Comparison of ENCODE assay signal across 17 cellular contexts in genomic region chr11:88553204-88553603, GRCh38.
A peak's percentile ranks its signal among the peaks of the same experiment; 100 is the strongest.
DNase-seq lines count a peak whose midpoint lies in the region; ATAC-seq and TF ChIP-seq lines count a peak whose summit lies in the region.
"Had no signal": no experiment of that assay in that cellular context is flagged by ENCODE, and none has a peak within 500 bp of the region (broad histone marks: within the 10 kb centered on the region; RNA-seq: fewer than 3 reads in every experiment).

No MANE protein-coding gene starts in this region.

- no peaks in the 10 kb centered on the region for H4K20me1 ChIP-seq in PC-3 (ENCODE audit: low read length)

- H3K27ac ChIP-seq in PC-3 (ENCODE audit: low read length): peak overlapping the region; percentile 96
- H3K27ac ChIP-seq: esophagus squamous epithelium, heart left ventricle, KMS-11 had no signal

- CTCF ChIA-PET in PC-3 (lab: Charles Lee): no interaction called here

- H3K4me3 ChIP-seq in PC-3 (ENCODE audit: low read length): no peak overlapping the region
- H3K4me3 ChIP-seq in fibroblast of pulmonary artery (replicated peaks; ENCODE audit: low read depth, low read length): no peak overlapping the region
- H3K4me3 ChIP-seq in skeletal muscle cell (ENCODE audit: low read depth, low read length): no peak overlapping the region
- H3K4me3 ChIP-seq: esophagus squamous epithelium, heart left ventricle had no signal

- no peaks in the 10 kb centered on the region for H3K36me3 ChIP-seq in PC-3 (ENCODE audit: low read depth, low read length)
- H3K36me3 ChIP-seq: esophagus squamous epithelium, heart left ventricle had no signal

- intact Hi-C loops in PC-3 (cut with micrococcal nuclease): loop anchor here (10.0 kb wide), 1 partner anchor 1062 kb away; no protein-coding TSS in a partner anchor

- no peaks in the 10 kb centered on the region for H3K9me2 ChIP-seq in PC-3 (replicated peaks; ENCODE audit: low read length)

- H3K9me3 ChIP-seq in PC-3 (ENCODE audit: low read length): no peaks in the 10 kb centered on the region
- H3K9me3 ChIP-seq: esophagus squamous epithelium, heart left ventricle had no signal

- H3F3A ChIP-seq in PC-3 (ENCODE audit: low read length, unreplicated experiment): peaks cover 15% of the 10 kb centered on the region

- H3K4me2 ChIP-seq in PC-3 (ENCODE audit: low read length): no peak overlapping the region
- H3K4me2 ChIP-seq: KMS-11 had no signal

- BruUV-seq in PC-3 (replicated peaks; lab: Mats Ljungman, UMichigan): no TSS peak

- H3K79me2 ChIP-seq in PC-3 (ENCODE audit: low read length): no peaks in the 10 kb centered on the region

- DNase-seq in Daoy (ENCODE audit: low read depth): peak; percentile 15
- DNase-seq in PC-3: no peak
- peak; percentile 19 for DNase-seq in fibroblast of pulmonary artery (ENCODE audit: low read depth)
- DNase-seq in skeletal muscle cell (ENCODE audit: low read depth): peak; percentile 30
- no peak for DNase-seq in HuH-7.5 (ENCODE audit: low spot score)
- DNase-seq: activated CD8-positive, alpha-beta T cell treated with anti-CD3 and anti-CD28 coated beads, Interleukin-2, amount 10 ng/mL, durations not matched to agents 7 days and 5 days; activated gamma-delta T cell treated with Interleukin-2 at 50 U/mL for 16 hours; activated naive CD8-positive, alpha-beta T cell treated with anti-CD3 and anti-CD28 coated beads, Interleukin-2, amount 50 U/mL, for 24 hours; esophagus squamous epithelium; heart left ventricle; left colon; naive B cell; NCI-H526 treated with DMSO at 0.1 percent for 48 hours; stimulated activated CD4-positive, alpha-beta T cell treated with anti-CD3 and anti-CD28 coated beads, Interleukin-2, amount 100 ng/mL, for 48 hours had no signal

- peak overlapping the region; percentile 4; the same call in 1 of the 2 replicates for H2AFZ ChIP-seq in PC-3 (ENCODE audit: low read length)

- POLR2A ChIA-PET in PC-3 (lab: Charles Lee; ENCODE audit: unreplicated experiment): no interaction called here

- no peaks in the 10 kb centered on the region for H3K27me3 ChIP-seq in PC-3 (ENCODE audit: low read length)
- H3K27me3 ChIP-seq: esophagus squamous epithelium had no signal

- TF ChIP-seq CTCF in PC-3 (conservative IDR thresholded peaks at IDR 0.05; ENCODE audit: low read depth, low read length) (no peak), fibroblast of pulmonary artery (IDR thresholded peaks at IDR 0.05; ENCODE audit: low read length, missing control alignments) (no peak)

- no peak overlapping the region for H3K9ac ChIP-seq in PC-3 (ENCODE audit: low read length)
- H3K9ac ChIP-seq: KMS-11 had no signal

- H3K4me1 ChIP-seq in PC-3 (ENCODE audit: insufficient read depth, low read length): peaks cover 45% of the 10 kb centered on the region
- H3K4me1 ChIP-seq: heart left ventricle had no signal

- ATAC-seq in PC-3 (no peak), HG03095 (IDR thresholded peaks at IDR 0.05; ENCODE audit: unreplicated experiment) (no peak), GM19023 (IDR thresholded peaks at IDR 0.05; ENCODE audit: unreplicated experiment) (no peak)

Comparison
In these comparisons a context has a peak if more than half of its experiments do, and no peak if none do; other contexts are left out.
1. DNase-seq: peak in Daoy (single experiment), fibroblast of pulmonary artery (single experiment) and skeletal muscle cell (single experiment); none in PC-3 (single experiment) and HuH-7.5 (single experiment).